In the genomic region with DNA sequence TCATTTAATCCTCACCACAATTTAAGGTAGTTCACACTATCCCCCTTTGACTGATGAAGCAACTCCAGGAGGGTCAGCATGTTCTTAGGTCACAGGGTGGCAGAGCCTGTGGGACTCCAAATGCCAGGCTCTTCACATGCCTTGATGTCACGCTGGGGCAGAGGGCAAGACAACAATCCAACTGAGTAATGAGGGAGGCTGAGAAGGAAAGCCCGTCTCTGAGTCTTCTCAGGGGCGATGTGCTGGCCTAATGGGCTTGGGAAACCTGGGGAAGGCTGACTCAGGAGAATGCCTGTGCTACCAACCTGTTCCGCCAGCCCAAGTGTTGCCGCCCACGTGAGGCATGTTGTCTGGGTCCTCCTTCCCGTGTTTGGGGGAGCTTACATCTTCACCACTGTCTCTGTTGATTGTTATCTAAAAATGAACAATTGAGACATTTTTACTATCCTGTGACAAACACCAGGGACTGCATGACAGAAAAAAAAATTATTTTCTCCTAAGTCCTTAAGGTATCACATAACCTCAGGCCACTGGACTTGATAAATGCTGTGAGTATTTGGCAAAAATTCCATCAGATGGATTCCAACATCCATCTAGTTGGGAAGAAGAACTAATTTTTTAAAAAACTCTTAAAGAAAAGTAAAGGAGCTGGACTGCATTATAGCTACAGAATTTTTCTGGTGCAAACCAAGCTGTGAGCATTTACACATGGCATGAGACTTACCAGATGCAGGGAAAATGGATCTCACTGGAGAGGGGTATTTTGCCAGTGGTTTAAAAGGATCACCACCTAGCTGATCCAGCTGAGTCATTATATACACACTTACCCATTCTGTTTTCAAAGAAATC, we compare ENCODE assay signal across 12 cellular contexts.
DNase-seq lines count a peak whose midpoint lies in the region; ATAC-seq and TF ChIP-seq lines count a peak whose summit lies in the region.
"Had no signal": no experiment of that assay in that cellular context is flagged by ENCODE, and none has a peak within 500 bp of the region (broad histone marks: within the 10 kb centered on the region; RNA-seq: fewer than 3 reads in every experiment).

No MANE protein-coding gene starts in this region.

- H3K4me2 ChIP-seq in hepatocyte = peak overlapping the region; percentile 21
- H3K4me2 ChIP-seq: KMS-11 had no signal

- DNase-seq in HFFc6 = peak; percentile 27
- no peak for DNase-seq in breast epithelium (ENCODE audit: low spot score in 2 of 2)
- DNase-seq in hepatocyte (ENCODE audit: low spot score) = peak; percentile 37
- no peak for DNase-seq in gastrocnemius medialis
- DNase-seq in stimulated activated naive CD8-positive, alpha-beta T cell treated with anti-CD3 and anti-CD28 coated beads, Interleukin-15, Interleukin-2, amounts not matched to agents 100 U/mL and 50 U/mL, for 24 hours = no peak
- no peak for DNase-seq in SKM-1 (lab: John Stamatoyannopoulos, UW; ENCODE audit: unreplicated experiment)
- DNase-seq in Kasumi-1 (lab: John Stamatoyannopoulos, UW) = no peak
- DNase-seq: GDM1; stimulated activated CD8-positive, alpha-beta memory T cell treated with anti-CD3 and anti-CD28 coated beads, Interleukin-4, amount 100 ng/mL, for 48 hours had no signal

- no peaks in the 10 kb centered on the region for H3K36me3 ChIP-seq in breast epithelium
- H3K36me3 ChIP-seq in hepatocyte (replicated peaks; ENCODE audit: insufficient read depth, low read depth) = no peaks in the 10 kb centered on the region
- peaks cover 0 to 17% of the 10 kb centered on the region in 2 donors for H3K36me3 ChIP-seq in gastrocnemius medialis

- peaks cover 4% of the 10 kb centered on the region for H3K27me3 Mint-ChIP-seq in HFFc6 (ENCODE audit: insufficient read depth)
- H3K27me3 Mint-ChIP-seq: activated naive CD8-positive, alpha-beta T cell had no signal

- 0 out of 2 replicates have a peak, but pooled peaks cover 6% of the 10 kb centered on the region for H3K9me3 Mint-ChIP-seq in HFFc6

- H3K27ac Mint-ChIP-seq in HFFc6 = peak overlapping the region; percentile 92
- H3K27ac Mint-ChIP-seq: activated naive CD8-positive, alpha-beta T cell had no signal

- TF ChIP-seq CTCF in HFFc6 (IDR thresholded peaks at IDR 0.05) (no peak), breast epithelium (IDR thresholded peaks at IDR 0.05) (no peak), hepatocyte (IDR thresholded peaks at IDR 0.05; ENCODE audit: poor library complexity) (no peak), gastrocnemius medialis (IDR thresholded peaks at IDR 0.05 in 4 of 5, conservative IDR thresholded peaks at IDR 0.05 in 1 of 5) (no peak)

- H3K27me3 ChIP-seq in breast epithelium (no peaks in the 10 kb centered on the region), hepatocyte (no peaks in the 10 kb centered on the region), gastrocnemius medialis (no peaks in the 10 kb centered on the region)

- H3K79me2 ChIP-seq in hepatocyte = no peaks in the 10 kb centered on the region

- peaks cover 20% of the 10 kb centered on the region for H3K36me3 Mint-ChIP-seq in HFFc6 (ENCODE audit: low read depth)

- no peak overlapping the region for H3K4me3 ChIP-seq in breast epithelium
- H3K4me3 ChIP-seq in hepatocyte = no peak overlapping the region
- H3K4me3 ChIP-seq in gastrocnemius medialis = no peak overlapping the region

- no peaks in the 10 kb centered on the region for H3K9me2 ChIP-seq in hepatocyte (replicated peaks; ENCODE audit: insufficient read depth)

- ATAC-seq in gastrocnemius medialis (peak; percentile 23 to 40), GM21737 (IDR thresholded peaks at IDR 0.05; ENCODE audit: unreplicated experiment) (no peak)
- no peak for ATAC-seq in stimulated activated naive CD8-positive, alpha-beta T cell treated with anti-CD3 and anti-CD28 coated beads, Interleukin-15, Interleukin-2, amounts not matched to agents 100 U/mL and 50 U/mL, for 24 hours

- peak overlapping the region; percentile 31 to 64 for H3K27ac ChIP-seq in breast epithelium
- peak overlapping the region; percentile 82 for H3K27ac ChIP-seq in hepatocyte
- H3K27ac ChIP-seq in gastrocnemius medialis = peak overlapping the region; percentile 30 to 61 (median 58)
- H3K27ac ChIP-seq: KMS-11 had no signal

- H4K20me1 ChIP-seq in hepatocyte (ENCODE audit: insufficient read depth, poor library complexity, severe bottlenecking) = no peaks in the 10 kb centered on the region

- H3K9me3 ChIP-seq in breast epithelium = no peaks in the 10 kb centered on the region
- no peaks in the 10 kb centered on the region for H3K9me3 ChIP-seq in hepatocyte (ENCODE audit: low read depth)
- no peaks in the 10 kb centered on the region for H3K9me3 ChIP-seq in gastrocnemius medialis

- WGBS in hepatocyte (ENCODE audit: low lambda C conversion rate, missing lambda C conversion rate) = 67% methylated on average over 7 of the region's 7 CpGs

- H3K4me1 Mint-ChIP-seq in HFFc6 (ENCODE audit: low read depth) = peaks cover 51% of the 10 kb centered on the region

- no peak overlapping the region for H2AFZ ChIP-seq in hepatocyte

- in situ Hi-C loops in gastrocnemius medialis (cut with MboI; ENCODE audit: low sequenced_read_pairs in 4 of 4) = no loop called here

- peak overlapping the region; percentile 75; the same call in 1 of the 2 replicates for H3K4me3 Mint-ChIP-seq in HFFc6
- H3K4me3 Mint-ChIP-seq: activated naive CD8-positive, alpha-beta T cell had no signal

- TF ChIP-seq POLR2A in breast epithelium (IDR thresholded peaks at IDR 0.05) (no peak), gastrocnemius medialis (IDR thresholded peaks at IDR 0.05) (no peak)

- H3K4me1 ChIP-seq in breast epithelium (peaks cover 0 to 15% of the 10 kb centered on the region in 2 donors), hepatocyte (ENCODE audit: insufficient read depth) (peaks cover 24% of the 10 kb centered on the region), gastrocnemius medialis (peaks cover 16 to 22% of the 10 kb centered on the region in 2 donors)

- intact Hi-C loops in breast epithelium (cut with DNase I; ENCODE audit: low total_unique reads) (no loop called here), gastrocnemius medialis (cut with DNase I; ENCODE audit: low total_unique reads) (loop anchor here (5.0 kb wide), 1 partner anchor 32 kb away; no protein-coding TSS in a partner anchor)

Comparison
In these comparisons a context has a peak if more than half of its experiments do, and no peak if none do; other contexts are left out.
1. DNase-seq: peak in HFFc6 (single experiment) and hepatocyte (single experiment); none in breast epithelium (0 of 2), gastrocnemius medialis (0 of 2), stimulated activated naive CD8-positive, alpha-beta T cell treated with anti-CD3 and anti-CD28 coated beads, Interleukin-15, Interleukin-2, amounts not matched to agents 100 U/mL and 50 U/mL, for 24 hours (single experiment), SKM-1 (single experiment) and Kasumi-1 (0 of 2).
2. ATAC-seq: peak in gastrocnemius medialis (2 of 2); none in stimulated activated naive CD8-positive, alpha-beta T cell treated with anti-CD3 and anti-CD28 coated beads, Interleukin-15, Interleukin-2, amounts not matched to agents 100 U/mL and 50 U/mL, for 24 hours (single experiment) and GM21737 (single experiment).
3. Peak in every context shown above with its lines, with median percentiles within 50 percentile points of each other: H3K27ac ChIP-seq.